In the genomic region with DNA sequence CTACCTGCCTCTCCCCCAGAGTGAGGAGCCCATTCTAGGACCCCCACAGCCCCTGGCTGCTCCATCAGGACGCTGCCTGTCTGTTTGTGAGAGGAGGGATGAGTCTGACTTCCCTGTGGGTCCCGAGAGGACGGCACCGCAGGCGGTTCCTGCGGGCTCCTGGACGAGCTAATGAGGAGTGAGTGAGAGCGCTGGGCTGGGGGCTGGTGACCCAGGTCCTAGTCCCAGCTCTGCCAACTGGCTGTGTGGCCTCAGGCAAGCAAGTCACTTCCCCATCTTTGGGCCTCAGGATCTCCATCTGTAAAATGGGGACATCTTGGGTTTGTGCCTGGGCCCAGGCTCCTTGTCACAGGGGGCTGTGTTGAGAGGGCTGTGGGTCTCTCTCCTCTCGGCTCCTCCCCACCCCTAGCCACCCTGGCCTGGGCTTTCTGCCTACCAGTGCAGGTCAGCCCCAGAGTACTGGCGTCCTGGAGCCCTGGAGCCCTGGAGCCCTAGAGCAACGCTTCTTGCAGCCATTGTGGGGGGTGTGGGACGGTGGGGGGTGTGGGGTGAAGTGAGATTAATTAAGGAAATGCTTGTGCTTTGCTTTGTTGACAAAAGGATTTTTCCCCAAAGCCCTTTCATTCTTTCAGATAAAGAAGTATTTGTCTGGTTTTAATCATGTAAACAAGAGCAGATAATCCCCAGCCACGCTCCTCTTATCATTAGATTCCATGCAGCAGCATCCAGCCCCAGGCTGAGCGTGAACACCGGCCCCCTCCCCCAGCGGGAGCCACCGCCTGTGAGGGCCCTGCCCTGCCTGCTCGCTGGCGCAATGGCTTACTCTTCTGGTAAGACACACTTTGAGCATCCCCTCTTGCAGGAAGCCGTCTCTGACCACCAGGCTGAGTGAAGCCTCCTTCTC, we compare ENCODE assay signal across 16 cellular contexts. TPM values are rescaled to one million over a fixed set of nuclear protein-coding genes. Genes with fewer than 3 reads are reported as not detected.
DNase-seq lines count a peak whose midpoint lies in the region; TF ChIP-seq lines count a peak whose summit lies in the region.
"Had no signal": no experiment of that assay in that cellular context is flagged by ENCODE, and none has a peak within 500 bp of the region (broad histone marks: within the 10 kb centered on the region; RNA-seq: fewer than 3 reads in every experiment).

No MANE protein-coding gene starts in this region.

- H3K4me1 ChIP-seq in H9 (ENCODE audit: insufficient read depth, low read length), result peaks cover 4% of the 10 kb centered on the region
- peaks cover 39% of the 10 kb centered on the region for H3K4me1 ChIP-seq in NT2/D1 (ENCODE audit: insufficient read depth, insufficient read length)
- H3K4me1 ChIP-seq in trophoblast cell (ENCODE audit: control insufficient read depth in 1 of 2, insufficient read depth in 2 of 2, low read length in 2 of 2), result peaks cover 7 to 14% of the 10 kb centered on the region in 2 experiments
- H3K4me1 ChIP-seq in sigmoid colon, result peaks cover 0 to 34% (median 17%) of the 10 kb centered on the region in 4 donors

- H3K23ac ChIP-seq in H9 (ENCODE audit: insufficient read length, low read depth, low read length), result no peak overlapping the region
- H3K23ac ChIP-seq in trophoblast cell (ENCODE audit: low read length), result no peak overlapping the region

- no peak overlapping the region for H2AK5ac ChIP-seq in H9 (ENCODE audit: insufficient read length, low read length)
- H2AK5ac ChIP-seq in trophoblast cell (ENCODE audit: low read length), result no peak overlapping the region

- TF ChIP-seq POLR2A in sigmoid colon (IDR thresholded peaks at IDR 0.05), result no peak

- H4K5ac ChIP-seq in H9 (ENCODE audit: insufficient read length, low read depth, low read length), result no peak overlapping the region

- no peak overlapping the region for H4K12ac ChIP-seq in trophoblast cell (ENCODE audit: low read depth, low read length)

- no peak overlapping the region for H2BK120ac ChIP-seq in H9 (ENCODE audit: low read depth, low read length, poor library complexity, severe bottlenecking)
- H2BK120ac ChIP-seq in trophoblast cell (ENCODE audit: insufficient read depth, low read length, poor library complexity), result no peak overlapping the region

- peaks cover 2% of the 10 kb centered on the region for H4K20me1 ChIP-seq in H9 (ENCODE audit: control insufficient read depth, insufficient read depth, insufficient read length)

- H3K9me3 ChIP-seq in H9 (ENCODE audit: control insufficient read depth, low read depth, low read length) (no peaks in the 10 kb centered on the region), NT2/D1 (ENCODE audit: insufficient read depth, low read length) (peaks cover 15% of the 10 kb centered on the region), trophoblast cell (ENCODE audit: insufficient read depth, low read depth, low read length) (peaks cover 9% of the 10 kb centered on the region), sigmoid colon (peaks cover 0 to 4% (median 0%) of the 10 kb centered on the region in 4 donors)
- H3K9me3 ChIP-seq: adrenal gland had no signal

- H3K4me3 Mint-ChIP-seq in H9, result no peak overlapping the region; a peak in 1 of 5 replicates
- H3K4me3 Mint-ChIP-seq in glutamatergic neuron (ENCODE audit: unreplicated experiment), result no peak overlapping the region
- H3K4me3 Mint-ChIP-seq: stimulated activated naive B cell treated with anti-CD40 and anti-IgM and Interleukin-4, amounts not matched to agents 10 μg/mL and 1 μg/mL and 100 μg/mL, for 72 hours had no signal

- H3K27ac ChIP-seq in H9 (ENCODE audit: insufficient read length, low read depth, low read length) (no peak overlapping the region), trophoblast cell (ENCODE audit: low read depth, low read length) (no peak overlapping the region), sigmoid colon (peak overlapping the region in 2 of 4 donors; percentile 13 to 20)
- H3K27ac ChIP-seq: HL-60 had no signal

- H3K9me3 Mint-ChIP-seq in H9 (peaks cover 4 to 9% of the 10 kb centered on the region in 2 experiments; a peak in 2 of 5 replicates), glutamatergic neuron (ENCODE audit: unreplicated experiment) (peaks cover 3% of the 10 kb centered on the region)

- H3K4me2 ChIP-seq in H9 (ENCODE audit: insufficient read depth, insufficient read length, low read length) (no peak overlapping the region), trophoblast cell (ENCODE audit: low read length) (no peak overlapping the region)

- H2BK5ac ChIP-seq in H9 (ENCODE audit: insufficient read length, low read length) (no peak overlapping the region), trophoblast cell (ENCODE audit: low read depth, low read length, poor library complexity) (no peak overlapping the region)

- H3K18ac ChIP-seq in H9 (ENCODE audit: insufficient read length, low read depth, low read length), result no peak overlapping the region
- no peak overlapping the region for H3K18ac ChIP-seq in trophoblast cell (ENCODE audit: low read length)

- H4K91ac ChIP-seq in H9 (ENCODE audit: insufficient read length, low read depth, low read length) (no peak overlapping the region), trophoblast cell (ENCODE audit: low read depth, low read length) (peak overlapping the region; percentile 11)

- H3K4me1 Mint-ChIP-seq in H9 (peaks cover 42 to 61% of the 10 kb centered on the region in 2 experiments), glutamatergic neuron (ENCODE audit: low read depth, unreplicated experiment) (peaks cover 23% of the 10 kb centered on the region)

- H2BK12ac ChIP-seq in H9 (ENCODE audit: insufficient read length, low read depth, low read length), result no peak overlapping the region
- no peak overlapping the region for H2BK12ac ChIP-seq in trophoblast cell (ENCODE audit: low read length)

- intact Hi-C loops in sigmoid colon (cut with DNase I), result no loop called here

- H3K4ac ChIP-seq in H9 (ENCODE audit: low read depth, low read length) (no peak overlapping the region), trophoblast cell (ENCODE audit: low read depth, low read length) (no peak overlapping the region)

- peak overlapping the region in 2 of 3 experiments; percentile 46 to 66; a peak in 2 of 7 replicates for H3K27ac Mint-ChIP-seq in H9
- H3K27ac Mint-ChIP-seq in glutamatergic neuron (ENCODE audit: unreplicated experiment), result peak overlapping the region; percentile 59
- H3K27ac Mint-ChIP-seq: stimulated activated naive B cell treated with anti-CD40 and anti-IgM and Interleukin-4, amounts not matched to agents 10 μg/mL and 1 μg/mL and 100 μg/mL, for 72 hours had no signal

- no peak overlapping the region for H3T11ph ChIP-seq in H9 (ENCODE audit: low read length)

- H3K4me3 ChIP-seq in NT2/D1 (ENCODE audit: insufficient read length, low read depth) (no peak overlapping the region), trophoblast cell (ENCODE audit: low read depth, low read length) (no peak overlapping the region), sigmoid colon (no peak overlapping the region)
- H3K4me3 ChIP-seq: adrenal gland had no signal

- no peak; the same call in 2 of the 3 replicates for TF ChIP-seq CTCF in H9 (conservative IDR thresholded peaks at IDR 0.05)
- no peak for TF ChIP-seq CTCF in glutamatergic neuron (IDR thresholded peaks at IDR 0.05; ENCODE audit: partially characterized antibody, unreplicated experiment)
- no peak for TF ChIP-seq CTCF in sigmoid colon (IDR thresholded peaks at IDR 0.05)

- H4K8ac ChIP-seq in H9 (replicated peaks; ENCODE audit: insufficient read length, low read depth, low read length), result no peak overlapping the region
- H4K8ac ChIP-seq in trophoblast cell (ENCODE audit: low read depth, low read length), result no peak overlapping the region

- H3K14ac ChIP-seq in H9 (ENCODE audit: insufficient read depth, low read length) (peak overlapping the region; percentile 24; the same call in 1 of the 2 replicates), trophoblast cell (ENCODE audit: low read length) (peak overlapping the region; percentile 30)

- no peak overlapping the region for H2BK20ac ChIP-seq in H9 (ENCODE audit: low read depth, low read length, poor library complexity, severe bottlenecking)

- H3K27me3 ChIP-seq in H9 (ENCODE audit: insufficient read depth, low read length), result no peaks in the 10 kb centered on the region
- H3K27me3 ChIP-seq in NT2/D1 (ENCODE audit: insufficient read depth, insufficient read length), result no peaks in the 10 kb centered on the region
- H3K27me3 ChIP-seq in trophoblast cell (ENCODE audit: insufficient read depth, low read length), result no peaks in the 10 kb centered on the region
- H3K27me3 ChIP-seq in sigmoid colon, result no peaks in the 10 kb centered on the region
- H3K27me3 ChIP-seq: adrenal gland had no signal

- no peaks in the 10 kb centered on the region for H3K23me2 ChIP-seq in H9 (ENCODE audit: insufficient read length, low read depth, low read length, poor library complexity, severe bottlenecking)

- no peaks in the 10 kb centered on the region for H3K36me3 Mint-ChIP-seq in H9 (ENCODE audit: insufficient read depth in 1 of 3, low read depth in 3 of 3)
- peaks cover 8% of the 10 kb centered on the region for H3K36me3 Mint-ChIP-seq in glutamatergic neuron (ENCODE audit: unreplicated experiment)
- H3K36me3 Mint-ChIP-seq: stimulated activated naive B cell treated with anti-CD40 and anti-IgM and Interleukin-4, amounts not matched to agents 10 μg/mL and 1 μg/mL and 100 μg/mL, for 72 hours had no signal

- no peak overlapping the region for H3K56ac ChIP-seq in H9 (ENCODE audit: insufficient read length, low read depth, low read length)

- H2BK15ac ChIP-seq in H9 (ENCODE audit: low read depth, low read length), result no peak overlapping the region

- H2AFZ ChIP-seq in H9 (ENCODE audit: low read length) (no peak overlapping the region), trophoblast cell (ENCODE audit: insufficient read depth, low read length, poor library complexity) (no peak overlapping the region)

- H3K79me2 ChIP-seq in H9 (ENCODE audit: insufficient read depth, low read length), result no peaks in the 10 kb centered on the region
- no peaks in the 10 kb centered on the region for H3K79me2 ChIP-seq in trophoblast cell (ENCODE audit: control insufficient read depth, insufficient read depth, low read length, poor library complexity)

- TF ChIP-seq EP300 in sigmoid colon (IDR thresholded peaks at IDR 0.05), result no peak

- DNase-seq in H9 (peak; percentile 51), NT2/D1 (ENCODE audit: low read depth, low spot score) (no peak), glutamatergic neuron (peak; percentile 62), trophoblast cell (peak; percentile 79 to 86), nucleus accumbens (lab: John Stamatoyannopoulos, UW) (no peak), NCI-H1105 treated with DMSO at 0.1 percent for 48 hours (lab: John Stamatoyannopoulos, UW) (no peak), sigmoid colon (no peak)
- no peak for DNase-seq in stimulated activated naive CD4-positive, alpha-beta T cell (lab: John Stamatoyannopoulos, UW)
- DNase-seq: activated CD8-positive, alpha-beta memory T cell treated with anti-CD3 and anti-CD28 coated beads, Interleukin-2, amount 50 U/mL, for 4 hours; effector memory CD4-positive, alpha-beta T cell; NCI-H1092; PC-3; stimulated activated naive B cell treated with anti-CD40 and anti-IgM and Interleukin-4, amounts not matched to agents 10 μg/mL and 1 μg/mL and 100 μg/mL, for 72 hours; T1000 had no signal

- no CpG with 5 or more reads among the region's 20 CpGs for WGBS in H9 (ENCODE audit: extremely low coverage, insufficient read length, low lambda C conversion rate)
- WGBS in trophoblast cell (ENCODE audit: extremely low coverage, insufficient coverage, insufficient read length), result 100% methylated on average over 1 of the region's 20 CpGs
- WGBS in sigmoid colon, 2 donors, result 60 to 67% methylated on average over 20 of the region's 20 CpGs

- peaks cover 30% of the 10 kb centered on the region for H3K27me3 Mint-ChIP-seq in H9 (ENCODE audit: low read depth)
- H3K27me3 Mint-ChIP-seq in glutamatergic neuron (ENCODE audit: unreplicated experiment), result peaks cover 7% of the 10 kb centered on the region

- no peaks in the 10 kb centered on the region for H3K36me3 ChIP-seq in NT2/D1 (ENCODE audit: insufficient read depth, insufficient read length, low read length)
- H3K36me3 ChIP-seq in trophoblast cell (ENCODE audit: control insufficient read depth in 1 of 2, insufficient read depth in 2 of 2, low read length in 2 of 2), result no peaks in the 10 kb centered on the region
- H3K36me3 ChIP-seq in sigmoid colon, result no peaks in the 10 kb centered on the region
- H3K36me3 ChIP-seq: adrenal gland had no signal

- H3K9ac ChIP-seq in H9 (ENCODE audit: extremely low read depth, insufficient read length, low read length) (no peak overlapping the region), NT2/D1 (ENCODE audit: insufficient read length, low read depth) (peak overlapping the region; percentile 27), trophoblast cell (ENCODE audit: low read length) (no peak overlapping the region)

- H3K79me1 ChIP-seq in H9 (ENCODE audit: insufficient read depth, low read depth, low read length, poor library complexity, severe bottlenecking) (no peaks in the 10 kb centered on the region), trophoblast cell (ENCODE audit: low read length) (no peaks in the 10 kb centered on the region)

RNA-seq across cellular contexts. Expression of a gene that starts 26.8 kb away (rescaled TPM):
- total RNA-seq in H9 (2021) (not detected in 2 replicates), glutamatergic neuron (ENCODE audit: unreplicated experiment) (not detected), sigmoid colon (under 1 TPM in 3 of 4 donors, not detected in 1; 0.16 to 0.83 (median 0.54) TPM)
- 0.03 and 0.04 TPM in 2 replicates for polyA plus RNA-seq in trophoblast cell (2013)
- polyA plus RNA-seq in sigmoid colon, result 1 to 10 TPM in 2 of 3 donors, under 1 TPM in 1; 0.86 to 1.6 (median 1.2) TPM

RNA-seq across cellular contexts. Expression of a gene that starts 53.6 kb away (rescaled TPM):
- 0.17 and 0.29 TPM in 2 replicates for total RNA-seq in H9 (2021)
- 3.1 TPM for total RNA-seq in glutamatergic neuron (ENCODE audit: unreplicated experiment)
- polyA plus RNA-seq in trophoblast cell (2013), result 0.14 and 0.17 TPM in 2 replicates
- 100 to 1,000 TPM in 1 of 4 donors, 10 to 100 TPM in 3; 67.6 to 200 (median 88.6) TPM for total RNA-seq in sigmoid colon
- 10 to 100 TPM in 2 of 3 donors, 1 to 10 TPM in 1; 1.6 to 16.2 (median 13.8) TPM for polyA plus RNA-seq in sigmoid colon
- total RNA-seq: PC-3 had no signal

Comparison
In these comparisons a context has a peak if more than half of its experiments do, and no peak if none do; other contexts are left out.
1. DNase-seq: peak in H9 (single experiment), glutamatergic neuron (single experiment) and trophoblast cell (2 of 2); none in NT2/D1 (single experiment), nucleus accumbens (0 of 56), NCI-H1105 treated with DMSO at 0.1 percent for 48 hours (single experiment), stimulated activated naive CD4-positive, alpha-beta T cell (0 of 6) and sigmoid colon (single experiment).
2. RNA of a gene that starts 53.6 kb away (total RNA-seq): 67.6 to 200 TPM in sigmoid colon; 3.1 TPM in glutamatergic neuron (single experiment) and 0.17 to 0.29 TPM in H9; every median in the first group is over 10 times any median in the second.